In the genomic region with DNA sequence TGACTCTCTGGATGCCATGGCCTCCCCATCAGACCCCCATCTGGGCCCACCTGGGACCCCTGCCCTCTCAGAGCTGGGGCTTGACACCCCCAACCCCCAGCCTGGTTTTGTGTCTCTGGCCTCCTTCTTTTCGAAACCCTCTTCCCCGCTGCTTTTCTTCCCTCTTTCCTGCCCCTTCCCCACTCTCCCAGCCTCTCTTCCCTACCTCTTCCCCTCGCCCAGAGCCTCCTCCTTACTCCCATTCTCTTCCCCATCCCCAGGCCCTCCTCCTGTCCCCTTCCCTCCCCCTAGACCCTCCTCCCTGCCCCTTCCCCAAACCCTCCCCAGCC, we compare ENCODE assay signal across 12 cellular contexts. TPM values are rescaled to one million over a fixed set of nuclear protein-coding genes. Genes with fewer than 3 reads are reported as not detected.
DNase-seq lines count a peak whose midpoint lies in the region; ATAC-seq, FAIRE-seq and TF ChIP-seq lines count a peak whose summit lies in the region.
"Had no signal": no experiment of that assay in that cellular context is flagged by ENCODE, and none has a peak within 500 bp of the region (broad histone marks: within the 10 kb centered on the region; RNA-seq: fewer than 3 reads in every experiment).

No MANE protein-coding gene starts in this region.

- H3K36me3 ChIP-seq in GM12878 (ENCODE audit: control insufficient read depth in 2 of 2, insufficient read depth in 2 of 2, low read length in 1 of 2) (peaks cover 0 to 8% of the 10 kb centered on the region in 2 experiments; a peak in 2 of 4 replicates), mesodermal cell (ENCODE audit: control insufficient read depth, insufficient read depth, low read length) (peaks cover 14% of the 10 kb centered on the region)
- H3K36me3 ChIP-seq: suprapubic skin had no signal

- peaks cover 45% of the 10 kb centered on the region for H3K4me1 ChIP-seq in GM12878 (ENCODE audit: control insufficient read depth, insufficient read depth, low read length)
- peaks cover 12% of the 10 kb centered on the region for H3K4me1 ChIP-seq in mesodermal cell (ENCODE audit: control insufficient read depth, insufficient read depth, low read length, poor library complexity, severe bottlenecking)

- H3K4me1 Mint-ChIP-seq in Calu3 (ENCODE audit: low read depth, unreplicated experiment) = peaks cover 30% of the 10 kb centered on the region

- H4K20me1 ChIP-seq in GM12878 (ENCODE audit: control insufficient read depth, insufficient read depth) = no peaks in the 10 kb centered on the region; the same call in 1 of the 2 replicates

- H3K27ac ChIP-seq in HL-60 (replicated peaks) (no peak overlapping the region), GM12878 (ENCODE audit: control insufficient read depth, insufficient read depth) (peak overlapping the region; percentile 83), mesodermal cell (ENCODE audit: low read depth, low read length, severe bottlenecking) (no peak overlapping the region)
- H3K27ac ChIP-seq: suprapubic skin had no signal

- peaks cover 69% of the 10 kb centered on the region for H3K79me2 ChIP-seq in GM12878 (ENCODE audit: control insufficient read depth, insufficient read depth, low read length)

- TF ChIP-seq CTCF in Calu3 (IDR thresholded peaks at IDR 0.05; ENCODE audit: unreplicated experiment) (no peak), HL-60 (IDR thresholded peaks at IDR 0.05; ENCODE audit: insufficient read depth, low read length) (no peak), GM12878 (IDR thresholded peaks at IDR 0.05 in 2 of 3, conservative IDR thresholded peaks at IDR 0.05 in 1 of 3; ENCODE audit: control insufficient read depth in 2 of 3, extremely low read depth in 1 of 3, insufficient read depth in 1 of 3, low read depth in 3 of 3, low read length in 3 of 3) (no peak)

- no peak overlapping the region for H2AFZ ChIP-seq in GM12878 (ENCODE audit: control insufficient read depth, low read depth, low read length)

- BruUV-seq in Calu3 (replicated peaks; lab: Mats Ljungman, UMichigan) = no TSS peak
- no TSS peak for BruUV-seq in GM12878 (replicated peaks; lab: Mats Ljungman, UMichigan)

- H3K27ac Mint-ChIP-seq in Calu3 (ENCODE audit: unreplicated experiment) = no peak overlapping the region

- in situ Hi-C loops in GM12878 (cut with MboI) = no loop called here

- 0% methylated on average over 2 of the region's 3 CpGs for WGBS in GM12878 (ENCODE audit: insufficient coverage, insufficient replicate concordance, low lambda C conversion rate, missing lambda C conversion rate)
- WGBS in mesodermal cell (ENCODE audit: insufficient coverage in 2 of 2), 2 experiments = 22 to 23% methylated on average over 3 of the region's 3 CpGs

- H3K27me3 ChIP-seq in HL-60 (ENCODE audit: insufficient read depth, poor library complexity, severe bottlenecking) (no peaks in the 10 kb centered on the region), GM12878 (replicated peaks in 1 of 2; ENCODE audit: control insufficient read depth in 2 of 2, insufficient read depth in 2 of 2, low read length in 1 of 2) (no peaks in the 10 kb centered on the region)

- CTCF ChIA-PET in Calu3 (lab: Charles Lee) (no interaction called here), GM12878 (lab: Yijun Ruan, JAX) (interaction anchor here (1.9 kb wide), 1 partner anchor 15 kb away, joined by 10 read pairs; no protein-coding TSS in a partner anchor)

- SMC1A ChIA-PET in GM12878 (lab: Charles Lee; ENCODE audit: uncharacterized antibody, unreplicated experiment) = interaction anchor here (0.9 to 1.5 kb wide), 4 partner anchors 11 to 48 kb away, joined by 3 to 10 read pairs (median 4); no protein-coding TSS in a partner anchor

- peaks cover 45% of the 10 kb centered on the region for H3K27me3 Mint-ChIP-seq in Calu3 (ENCODE audit: unreplicated experiment)

- no peak for FAIRE-seq in GM12878 (lab: Jason Lieb, UNC)
- FAIRE-seq: islet of Langerhans had no signal

- peak overlapping the region; percentile 17 for H3K4me3 ChIP-seq in HL-60 (replicated peaks; ENCODE audit: insufficient read depth, low read length)
- H3K4me3 ChIP-seq in GM12878 = peak overlapping the region; percentile 99
- H3K4me3 ChIP-seq in mesodermal cell (ENCODE audit: extremely low read depth, insufficient read depth, low read length, poor library complexity, severe bottlenecking) = peak overlapping the region; percentile 54
- H3K4me3 ChIP-seq: suprapubic skin had no signal

- no peak for TF ChIP-seq RAD21 in GM12878 (IDR thresholded peaks at IDR 0.05; ENCODE audit: insufficient read depth, low read depth, low read length)

- no peak for TF ChIP-seq POLR2A in GM12878 (IDR thresholded peaks at IDR 0.05; ENCODE audit: low read depth, low read length)

- no peaks in the 10 kb centered on the region for H3K9me3 Mint-ChIP-seq in Calu3 (ENCODE audit: low read depth, unreplicated experiment)

- intact Hi-C loops in Calu3 (cut with micrococcal nuclease; ENCODE audit: unreplicated experiment) (no loop called here), GM12878 (cut with micrococcal nuclease; ENCODE audit: unreplicated experiment) (loop anchor here (2.0 kb wide), 1 partner anchor 14 kb away; no protein-coding TSS in a partner anchor)

- TF ChIP-seq EP300 in GM12878 (IDR thresholded peaks at IDR 0.05; ENCODE audit: borderline replicate concordance in 1 of 2, control insufficient read depth in 1 of 2, low read depth in 2 of 2, low read length in 2 of 2) = no peak

- POLR2A ChIA-PET in GM12878 (lab: Charles Lee) = interaction anchor here (0.6 to 1.6 kb wide), 5 partner anchors 21 to 110 kb away, joined by 3 to 7 read pairs (median 4); no protein-coding TSS in a partner anchor

- H3K4me3 Mint-ChIP-seq in Calu3 (ENCODE audit: low read depth, unreplicated experiment) = peak overlapping the region; percentile 90

- peak overlapping the region; percentile 99 for H3K9ac ChIP-seq in GM12878 (ENCODE audit: control insufficient read depth, insufficient read depth, low read length)

- RAD21 ChIA-PET in GM12878 (lab: Charles Lee; ENCODE audit: unreplicated experiment) = interaction anchor here (1.3 kb wide), 1 partner anchor 109 kb away, joined by 3 read pairs; no protein-coding TSS in a partner anchor

- ATAC-seq in GM12878 = no peak
- no peak for ATAC-seq in HG03097 (IDR thresholded peaks at IDR 0.05; ENCODE audit: low FRiP score, unreplicated experiment)

- DNase-seq in Calu3 = no peak
- no peak for DNase-seq in HL-60 (ENCODE audit: low read depth in 1 of 2, low spot score in 1 of 2)
- DNase-seq in GM12878 (ENCODE audit: low read depth, low spot score) = no peak
- DNase-seq in NCI-H2196 treated with DMSO at 0.1 percent for 48 hours (lab: John Stamatoyannopoulos, UW; ENCODE audit: unreplicated experiment) = no peak
- no peak for DNase-seq in NCI-H82 (lab: John Stamatoyannopoulos, UW)
- no peak for DNase-seq in NCI-H146 (lab: John Stamatoyannopoulos, UW)
- DNase-seq: DMS153 had no signal

- no peaks in the 10 kb centered on the region; the same call in 2 of the 3 replicates for H3K9me3 ChIP-seq in GM12878 (replicated peaks; ENCODE audit: control insufficient read depth, insufficient read depth, low read length)
- peaks cover 11% of the 10 kb centered on the region for H3K9me3 ChIP-seq in mesodermal cell (ENCODE audit: control insufficient read depth, low read length)
- H3K9me3 ChIP-seq: suprapubic skin had no signal

- peak overlapping the region; percentile 60 for H3K4me2 ChIP-seq in GM12878 (ENCODE audit: control insufficient read depth, insufficient read depth)

- peaks cover 18% of the 10 kb centered on the region for H3K36me3 Mint-ChIP-seq in Calu3 (ENCODE audit: insufficient read depth, unreplicated experiment)

RNA-seq across cellular contexts. Expression of gene TNFSF9, which starts 2.1 kb away (rescaled TPM):
- total RNA-seq in Calu3 (2022) (0.92 and 1.6 TPM in 2 replicates), GM12878 (2014; rRNA removed) (72.8 and 75.3 TPM in 2 replicates), GM12878 (2014; rRNA removed; fragmentation: Illumina TruSeq; extraction: Trizol) (20.9 and 22.7 TPM in 2 replicates), GM12878 (2021) (60.1 TPM in 2 replicates)
- 48.6 and 53.3 TPM in 2 replicates for total RNA-seq in GM12878 (2013; cell fraction: nucleolus; rRNA removed)
- 20.3 TPM for polyA plus RNA-seq in GM12878 (2011; ENCODE audit: low read depth)
- polyA plus RNA-seq in GM12878 (2011; rRNA removed) (24.6 and 33.3 TPM in 2 replicates), GM12878 (2014; fragmentation: Illumina TruSeq; extraction: Trizol) (13.4 and 14.7 TPM in 2 replicates), GM12878 (2014; fragmentation: Nextera tagmentation; extraction: Ambion mirVana) (10 to 100 TPM in 1 of 2 experiments, 1 to 10 TPM in 1; 6.2 to 12.8 TPM), GM12878 (2014; rRNA removed) (46.8 and 48.0 TPM in 2 replicates), GM12878 (2016; fragmentation: Nextera tagmentation; extraction: Ambion mirVana) (10 to 100 TPM; 20.7 to 21.5 TPM)
- 31.1 and 35.9 TPM in 2 replicates for polyA plus RNA-seq in GM12878 (2011; cell fraction: cytosol; rRNA removed)
- polyA plus RNA-seq in GM12878 (2011; cell fraction: nucleus; rRNA removed) = 21.7 and 29.6 TPM in 2 replicates
- 41.9 and 76.9 TPM in 2 replicates for polyA plus RNA-seq in GM12878 (2012)
- polyA minus RNA-seq in GM12878 (2011; rRNA and poly(A)+ RNA removed) = 11.6 and 25.0 TPM in 2 replicates
- 19.6 and 29.1 TPM in 2 replicates for polyA minus RNA-seq in GM12878 (2011; cell fraction: cytosol; rRNA and poly(A)+ RNA removed)
- polyA minus RNA-seq in GM12878 (2011; cell fraction: nucleus; rRNA and poly(A)+ RNA removed) = 14.4 and 18.5 TPM in 2 replicates
- polyA plus RNA-seq in mesodermal cell (2013, experiment 1 of 2) = 5.6 TPM
- 5.1 TPM for polyA plus RNA-seq in mesodermal cell (2013, experiment 2 of 2)

RNA-seq across cellular contexts. Expression of gene TUBB4A, which starts 30.9 kb away (rescaled TPM):
- total RNA-seq in Calu3 (2022) (1.4 and 1.5 TPM in 2 replicates), GM12878 (2014; rRNA removed) (2.5 and 2.8 TPM in 2 replicates), GM12878 (2014; rRNA removed; fragmentation: Illumina TruSeq; extraction: Trizol) (1.3 and 1.4 TPM in 2 replicates), GM12878 (2021) (22.4 and 30.4 TPM in 2 replicates)
- 1.8 and 4.3 TPM in 2 replicates for total RNA-seq in GM12878 (2013; cell fraction: nucleolus; rRNA removed)
- 1.4 TPM for polyA plus RNA-seq in GM12878 (2011; ENCODE audit: low read depth)
- polyA plus RNA-seq in GM12878 (2011; rRNA removed) (0.12 and 0.29 TPM in 2 replicates), GM12878 (2014; fragmentation: Illumina TruSeq; extraction: Trizol) (5.9 and 7.1 TPM in 2 replicates), GM12878 (2014; fragmentation: Nextera tagmentation; extraction: Ambion mirVana) (under 1 TPM; 0.79 to 0.85 TPM), GM12878 (2014; rRNA removed) (5.1 and 7.5 TPM in 2 replicates), GM12878 (2016; fragmentation: Nextera tagmentation; extraction: Ambion mirVana) (10 to 100 TPM; 12.1 to 20.0 TPM)
- polyA plus RNA-seq in GM12878 (2011; cell fraction: cytosol; rRNA removed) = 1.2 and 1.6 TPM in 2 replicates
- polyA plus RNA-seq in GM12878 (2011; cell fraction: nucleus; rRNA removed) = 1.1 and 2.1 TPM in 2 replicates
- polyA plus RNA-seq in GM12878 (2012) = 4.8 and 8.1 TPM in 2 replicates
- 0.73 and 2.7 TPM in 2 replicates for polyA minus RNA-seq in GM12878 (2011; rRNA and poly(A)+ RNA removed)
- polyA minus RNA-seq in GM12878 (2011; cell fraction: cytosol; rRNA and poly(A)+ RNA removed) = 3.4 and 8.4 TPM in 2 replicates
- 1.1 and 2.9 TPM in 2 replicates for polyA minus RNA-seq in GM12878 (2011; cell fraction: nucleus; rRNA and poly(A)+ RNA removed)
- 1.7 TPM for polyA plus RNA-seq in mesodermal cell (2013, experiment 1 of 2)
- polyA plus RNA-seq in mesodermal cell (2013, experiment 2 of 2) = 1.3 TPM
- total RNA-seq: RPMI7951 had no signal

RNA-seq across cellular contexts. Expression of gene DENND1C, which starts 51.4 kb away (rescaled TPM):
- total RNA-seq in Calu3 (2022) = not detected in 2 replicates
- total RNA-seq in GM12878 (2013; cell fraction: nucleolus; rRNA removed) = 36.0 and 43.4 TPM in 2 replicates
- 16.4 and 24.5 TPM in 2 replicates for total RNA-seq in GM12878 (2014; rRNA removed)
- total RNA-seq in GM12878 (2014; rRNA removed; fragmentation: Illumina TruSeq; extraction: Trizol) = 10.9 and 11.5 TPM in 2 replicates
- 50.5 and 54.3 TPM in 2 replicates for total RNA-seq in GM12878 (2021)
- 18.1 TPM for polyA plus RNA-seq in GM12878 (2011; ENCODE audit: low read depth)
- polyA plus RNA-seq in GM12878 (2011; rRNA removed) = 10.6 and 25.8 TPM in 2 replicates
- 27.6 and 35.8 TPM in 2 replicates for polyA plus RNA-seq in GM12878 (2011; cell fraction: cytosol; rRNA removed)
- polyA plus RNA-seq in GM12878 (2011; cell fraction: nucleus; rRNA removed) = 98.7 and 103 TPM in 2 replicates
- 39.5 and 44.4 TPM in 2 replicates for polyA plus RNA-seq in GM12878 (2012)
- 24.6 and 39.5 TPM in 2 replicates for polyA plus RNA-seq in GM12878 (2014; fragmentation: Illumina TruSeq; extraction: Trizol)
- 1 to 10 TPM; 2.4 to 2.8 TPM for polyA plus RNA-seq in GM12878 (2014; fragmentation: Nextera tagmentation; extraction: Ambion mirVana)
- 49.1 and 59.0 TPM in 2 replicates for polyA plus RNA-seq in GM12878 (2014; rRNA removed)
- 10 to 100 TPM; 45.8 to 45.9 TPM for polyA plus RNA-seq in GM12878 (2016; fragmentation: Nextera tagmentation; extraction: Ambion mirVana)
- 8.0 and 18.8 TPM in 2 replicates for polyA minus RNA-seq in GM12878 (2011; rRNA and poly(A)+ RNA removed)
- 11.4 and 12.4 TPM in 2 replicates for polyA minus RNA-seq in GM12878 (2011; cell fraction: cytosol; rRNA and poly(A)+ RNA removed)
- polyA minus RNA-seq in GM12878 (2011; cell fraction: nucleus; rRNA and poly(A)+ RNA removed) = 18.0 and 30.9 TPM in 2 replicates
- polyA plus RNA-seq in mesodermal cell (2013, experiment 1 of 2) = 0.52 TPM
- 0.10 TPM for polyA plus RNA-seq in mesodermal cell (2013, experiment 2 of 2)
- total RNA-seq: RPMI7951 had no signal

RNA-seq across cellular contexts. Expression of gene CD70, which starts 58.0 kb away (rescaled TPM):
- total RNA-seq in Calu3 (2022) (0.68 TPM in 1 of 2 replicates, not detected in the other), GM12878 (2014; rRNA removed) (421 and 441 TPM in 2 replicates), GM12878 (2014; rRNA removed; fragmentation: Illumina TruSeq; extraction: Trizol) (151 and 155 TPM in 2 replicates), GM12878 (2021) (269 and 285 TPM in 2 replicates)
- total RNA-seq in GM12878 (2013; cell fraction: nucleolus; rRNA removed) = 147 and 150 TPM in 2 replicates
- polyA plus RNA-seq in GM12878 (2011; ENCODE audit: low read depth) = 88.8 TPM
- polyA plus RNA-seq in GM12878 (2011; rRNA removed) (117 and 262 TPM in 2 replicates), GM12878 (2014; fragmentation: Illumina TruSeq; extraction: Trizol) (9.4 and 52.9 TPM in 2 replicates), GM12878 (2014; fragmentation: Nextera tagmentation; extraction: Ambion mirVana) (10 to 100 TPM; 16.4 to 35.8 TPM), GM12878 (2014; rRNA removed) (405 and 437 TPM in 2 replicates), GM12878 (2016; fragmentation: Nextera tagmentation; extraction: Ambion mirVana) (100 to 1,000 TPM; 348 to 371 TPM)
- 434 and 636 TPM in 2 replicates for polyA plus RNA-seq in GM12878 (2011; cell fraction: cytosol; rRNA removed)
- polyA plus RNA-seq in GM12878 (2011; cell fraction: nucleus; rRNA removed) = 321 and 457 TPM in 2 replicates
- polyA plus RNA-seq in GM12878 (2012) = 227 and 312 TPM in 2 replicates
- 149 and 245 TPM in 2 replicates for polyA minus RNA-seq in GM12878 (2011; rRNA and poly(A)+ RNA removed)
- 94.1 and 120 TPM in 2 replicates for polyA minus RNA-seq in GM12878 (2011; cell fraction: cytosol; rRNA and poly(A)+ RNA removed)
- polyA minus RNA-seq in GM12878 (2011; cell fraction: nucleus; rRNA and poly(A)+ RNA removed) = 56.8 and 85.8 TPM in 2 replicates
- polyA plus RNA-seq in mesodermal cell (2013, experiment 1 of 2) = not detected
- not detected for polyA plus RNA-seq in mesodermal cell (2013, experiment 2 of 2)

Comparison
In these comparisons a context has a peak if more than half of its experiments do, and no peak if none do; other contexts are left out.
1. H3K4me3 ChIP-seq: peak in every context shown above with its lines; median percentile 99 in GM12878; 54 in mesodermal cell; 17 in HL-60.
2. RNA of gene DENND1C, which starts 51.4 kb away (total RNA-seq): 10.9 to 54.3 TPM in GM12878; not detected in Calu3; every median in the first group is over 10 times any median in the second.